Comparison of ENCODE assay signal across 15 cellular contexts in the genomic region with DNA sequence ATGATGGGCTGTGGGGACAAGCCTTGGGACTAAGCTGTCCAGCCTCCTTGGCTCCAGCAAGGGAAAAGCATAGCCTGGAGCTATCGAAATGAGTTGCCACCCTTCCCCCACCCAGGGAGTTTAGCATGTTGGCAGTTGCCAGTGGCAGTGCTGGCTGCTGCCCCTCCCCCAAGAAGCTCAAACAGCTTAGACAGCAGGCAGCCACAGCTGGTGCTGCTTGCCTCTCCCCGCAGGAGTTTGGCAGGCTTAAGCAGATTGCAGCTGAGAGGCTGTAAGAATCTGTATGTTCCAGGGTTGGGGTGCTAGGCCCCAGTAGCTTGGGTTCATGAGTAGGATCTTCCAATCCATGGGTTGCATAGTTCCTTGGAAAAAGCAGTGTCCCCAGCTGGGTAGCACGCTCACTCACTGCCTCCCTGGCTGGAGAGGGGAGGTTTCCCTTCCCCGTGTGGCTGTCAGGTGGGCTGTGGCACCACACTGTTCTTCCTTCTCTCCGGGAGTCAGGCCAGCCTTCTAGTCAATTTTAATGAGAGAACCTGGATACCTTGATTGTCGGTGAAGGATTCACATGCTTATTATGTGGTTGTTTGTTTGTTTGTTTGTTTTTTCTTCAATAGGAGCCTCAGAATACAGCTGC.
DNase-seq lines count a peak whose midpoint lies in the region; ATAC-seq, FAIRE-seq and TF ChIP-seq lines count a peak whose summit lies in the region.
"Had no signal": no experiment of that assay in that cellular context is flagged by ENCODE, and none has a peak within 500 bp of the region (broad histone marks: within the 10 kb centered on the region; RNA-seq: fewer than 3 reads in every experiment).

No MANE protein-coding gene starts in this region.

- DNase-seq in EH (ENCODE audit: low read depth) = peak; percentile 52
- DNase-seq in NCI-H2171 (lab: John Stamatoyannopoulos, UW) = peak; percentile 92
- peak; percentile 50 for DNase-seq in choroid plexus epithelial cell (ENCODE audit: low read depth)
- peak; percentile 57 for DNase-seq in mesenteric fat pad (ENCODE audit: low spot score)
- no peak for DNase-seq in GM19238 (ENCODE audit: insufficient read length, low spot score)
- no peak for DNase-seq in NCI-H2029 treated with DMSO at 0.1 percent for 48 hours (lab: John Stamatoyannopoulos, UW)
- no peak for DNase-seq in HTR-8/SVneo (ENCODE audit: insufficient read length, low spot score)
- DNase-seq: activated CD4-positive, CD25-positive, alpha-beta regulatory T cell treated with anti-CD3 and anti-CD28 coated beads, Interleukin-2, amount 50 U/mL, for 72 hours; activated naive CD4-positive, alpha-beta T cell; CD4-positive, alpha-beta T cell had no signal

- no peak overlapping the region for H3K4me3 ChIP-seq in choroid plexus epithelial cell (ENCODE audit: low read depth, low read length)
- H3K4me3 ChIP-seq: tibial artery had no signal

- no peak for TF ChIP-seq CTCF in choroid plexus epithelial cell (conservative IDR thresholded peaks at IDR 0.05; ENCODE audit: low read depth, low read length)

- FAIRE-seq in HTR-8/SVneo (lab: Jason Lieb, UNC) = no peak
- FAIRE-seq: endometrium, GM12891, keratinocyte had no signal

- no peak for ATAC-seq in GM21367 (IDR thresholded peaks at IDR 0.05; ENCODE audit: unreplicated experiment)

Comparison
In these comparisons a context has a peak if more than half of its experiments do, and no peak if none do; other contexts are left out.
1. DNase-seq: peak in EH (single experiment), NCI-H2171 (single experiment), choroid plexus epithelial cell (single experiment) and mesenteric fat pad (single experiment); none in GM19238 (single experiment), NCI-H2029 treated with DMSO at 0.1 percent for 48 hours (single experiment) and HTR-8/SVneo (single experiment).